18 cellular contexts compared by ENCODE assay signal in genomic region chr3:174581551-174581950, GRCh38.
"Had no signal": no experiment of that assay in that cellular context is flagged by ENCODE, and none has a peak within 500 bp of the region (broad histone marks: within the 10 kb centered on the region; RNA-seq: fewer than 3 reads in every experiment).

No MANE protein-coding gene starts in this region.

- DNase-seq: activated CD8-positive, alpha-beta T cell treated with anti-CD3 and anti-CD28 coated beads for 36 hours; activated gamma-delta T cell; activated T-cell treated with anti-CD3 and anti-CD28 coated beads, Interleukin-2, amount 50 U/mL, for 4 hours; amygdala; body of pancreas; cortex of kidney; effector CD8-positive, alpha-beta T cell; gastrocnemius medialis; heart left ventricle; right cardiac atrium; stimulated activated CD4-positive, alpha-beta T cell treated with anti-CD3 and anti-CD28 coated beads, Interleukin-15, amount 100 ng/mL, for 24 hours; stimulated activated CD4-positive, alpha-beta T cell treated with anti-CD3 and anti-CD28 coated beads, Interleukin-4, amount 100 ng/mL, for 1 hour; stimulated activated naive CD4-positive, alpha-beta T cell; tibial artery; WERI-Rb-1 had no signal

- H3K9me3 ChIP-seq: body of pancreas, gastrocnemius medialis, prostate gland, tibial artery, vagina had no signal

- H3K36me3 ChIP-seq: gastrocnemius medialis, heart left ventricle, prostate gland, vagina, WERI-Rb-1 had no signal

- H3K27ac ChIP-seq: body of pancreas, gastrocnemius medialis, heart left ventricle, prostate gland, skin epidermis, tibial artery, vagina, WERI-Rb-1 had no signal

- H3K4me3 ChIP-seq: body of pancreas, gastrocnemius medialis, heart left ventricle, prostate gland, skin epidermis, tibial artery, vagina had no signal

- H3K27me3 ChIP-seq: body of pancreas, gastrocnemius medialis, heart left ventricle, tibial artery, vagina had no signal

- H3K4me1 ChIP-seq: body of pancreas, gastrocnemius medialis, heart left ventricle, prostate gland, tibial artery, vagina had no signal
